8 cellular contexts compared by ENCODE assay signal in genomic region chr6:132279592-132280139, GRCh38.
DNase-seq lines count a peak whose midpoint lies in the region; ATAC-seq and FAIRE-seq lines count a peak whose summit lies in the region.

No MANE protein-coding gene starts in this region.

- H3K9me3 ChIP-seq in iPS-18c (ENCODE audit: control insufficient read depth, insufficient read depth, low read length) (no peaks in the 10 kb centered on the region), skeletal muscle satellite cell (replicated peaks; ENCODE audit: low read length) (no peaks in the 10 kb centered on the region)

- H3K4me2 ChIP-seq in skeletal muscle satellite cell (ENCODE audit: low read length): peak overlapping the region; percentile 97

- H3K27me3 ChIP-seq in skeletal muscle satellite cell (ENCODE audit: control insufficient read depth, insufficient read depth, low read length): no peaks in the 10 kb centered on the region

- DNase-seq in activated gamma-delta T cell treated with Interleukin-2 at 50 U/mL for 16 hours (peak; percentile 67), activated gamma-delta T cell (lab: John Stamatoyannopoulos, UW) (no peak), NCI-H1930 (lab: John Stamatoyannopoulos, UW) (peak; percentile 51 to 75), brain pericyte (ENCODE audit: low read depth, low spot score) (peak; percentile 51)

- H3K4me1 ChIP-seq in skeletal muscle satellite cell (ENCODE audit: control insufficient read depth, insufficient read depth, low read length): no peaks in the 10 kb centered on the region

- FAIRE-seq in TTC549 (lab: Jason Lieb, UNC): peak; percentile 7

- H3K4me3 ChIP-seq in iPS-18c (ENCODE audit: insufficient read depth, low read depth, low read length) (peak overlapping the region; percentile 30; the same call in 1 of the 2 replicates), skeletal muscle satellite cell (ENCODE audit: low read length) (peak overlapping the region; percentile 79)

- H3K36me3 ChIP-seq in skeletal muscle satellite cell (ENCODE audit: insufficient read depth, low read length): no peaks in the 10 kb centered on the region

- peak overlapping the region; percentile 62 for H3K9ac ChIP-seq in skeletal muscle satellite cell (ENCODE audit: low read depth, low read length)

- ATAC-seq in HG02943 (IDR thresholded peaks at IDR 0.05; ENCODE audit: low read depth, unreplicated experiment): peak; percentile 92
